ENCODE assay signal across 25 cellular contexts in genomic region chr5:53782620-53783019, GRCh38.
DNase-seq lines count a peak whose midpoint lies in the region; ATAC-seq and TF ChIP-seq lines count a peak whose summit lies in the region.
"Had no signal": no experiment of that assay in that cellular context is flagged by ENCODE, and none has a peak within 500 bp of the region (broad histone marks: within the 10 kb centered on the region; RNA-seq: fewer than 3 reads in every experiment).

No MANE protein-coding gene starts in this region.

- peaks cover 25% of the 10 kb centered on the region for H3K4me1 Mint-ChIP-seq in GM23338
- H3K4me1 Mint-ChIP-seq: stimulated activated memory B cell treated with anti-CD40 and anti-IgM and Interleukin-4, amounts not matched to agents 10 μg/mL and 1 μg/mL and 100 μg/mL, for 72 hours had no signal

- no peak overlapping the region for H3K56ac ChIP-seq in mesendoderm (ENCODE audit: low read length)

- TF ChIP-seq CTCF in GM23338 (conservative IDR thresholded peaks at IDR 0.05; ENCODE audit: low read depth in 2 of 2), result no peak

- H3K9me3 Mint-ChIP-seq in GM23338, result peaks cover under 1% of the 10 kb centered on the region; the same call in 1 of the 3 replicates
- H3K9me3 Mint-ChIP-seq: activated CD4-positive, alpha-beta memory T cell treated with anti-CD3 and anti-CD28 coated beads for 36 hours; stimulated activated memory B cell treated with anti-CD40 and anti-IgM and Interleukin-4, amounts not matched to agents 10 μg/mL and 1 μg/mL and 100 μg/mL, for 72 hours had no signal

- no peak overlapping the region for H4K91ac ChIP-seq in mesenchymal stem cell (ENCODE audit: low read length)

- H3K36me3 ChIP-seq in GM23338 (ENCODE audit: insufficient read depth) (no peaks in the 10 kb centered on the region), mesendoderm (ENCODE audit: control insufficient read depth, insufficient read depth, low read length) (no peaks in the 10 kb centered on the region), mesenchymal stem cell (ENCODE audit: control insufficient read depth in 1 of 2, insufficient read depth in 2 of 2, low read depth in 1 of 2, low read length in 2 of 2) (no peaks in the 10 kb centered on the region)
- H3K36me3 ChIP-seq: heart right ventricle, upper lobe of left lung had no signal

- no peak overlapping the region for H3K4me3 Mint-ChIP-seq in GM23338
- H3K4me3 Mint-ChIP-seq: activated CD4-positive, alpha-beta memory T cell treated with anti-CD3 and anti-CD28 coated beads for 36 hours; stimulated activated memory B cell treated with anti-CD40 and anti-IgM and Interleukin-4, amounts not matched to agents 10 μg/mL and 1 μg/mL and 100 μg/mL, for 72 hours; T-helper 1 cell treated with Interleukin-12 subunit alpha and Interleukin-12 subunit beta and Interleukin-4 antibody, amounts not matched to agents 30 μg/mL and 1 μg/mL, for 36 hours had no signal

- H3K9ac ChIP-seq in mesendoderm (ENCODE audit: low read length) (no peak overlapping the region), mesenchymal stem cell (ENCODE audit: low read length) (no peak overlapping the region)

- H3K23ac ChIP-seq in mesendoderm (ENCODE audit: low read length) (no peak overlapping the region), mesenchymal stem cell (ENCODE audit: low read length in 2 of 2) (no peak overlapping the region)

- H3K79me2 ChIP-seq in GM23338 (replicated peaks; ENCODE audit: insufficient read depth) (no peaks in the 10 kb centered on the region), mesendoderm (ENCODE audit: control insufficient read depth, insufficient read depth, low read length) (no peaks in the 10 kb centered on the region)

- H3K4me2 ChIP-seq in GM23338 (no peak overlapping the region), mesendoderm (ENCODE audit: low read length) (no peak overlapping the region), mesenchymal stem cell (ENCODE audit: low read length, poor library complexity, severe bottlenecking) (no peak overlapping the region)

- peaks cover under 1% of the 10 kb centered on the region; the same call in 1 of the 3 replicates for H3K36me3 Mint-ChIP-seq in GM23338 (ENCODE audit: low read depth)
- H3K36me3 Mint-ChIP-seq: activated CD4-positive, alpha-beta memory T cell treated with anti-CD3 and anti-CD28 coated beads for 36 hours; activated naive CD4-positive, alpha-beta T cell treated with anti-CD3 and anti-CD28 coated beads, Interleukin-2, amount 50 U/mL, for 72 hours; stimulated activated memory B cell treated with anti-CD40 and anti-IgM and Interleukin-4, amounts not matched to agents 10 μg/mL and 1 μg/mL and 100 μg/mL, for 72 hours had no signal

- H3K9me2 ChIP-seq in GM23338 (ENCODE audit: insufficient read depth), result peaks cover 2% of the 10 kb centered on the region; the same call in 1 of the 2 replicates

- H3K27me3 ChIP-seq in GM23338 (ENCODE audit: insufficient read depth) (no peaks in the 10 kb centered on the region), mesendoderm (ENCODE audit: insufficient read depth, low read length, poor library complexity) (no peaks in the 10 kb centered on the region), mesenchymal stem cell (ENCODE audit: control insufficient read depth in 1 of 2, insufficient read depth in 1 of 2, low read length in 2 of 2) (no peaks in the 10 kb centered on the region)
- H3K27me3 ChIP-seq: heart right ventricle, upper lobe of left lung had no signal

- no peaks in the 10 kb centered on the region for H3F3A ChIP-seq in GM23338 (replicated peaks; ENCODE audit: low read depth)

- no peak overlapping the region for H4K8ac ChIP-seq in mesendoderm (ENCODE audit: low read depth, low read length)
- H4K8ac ChIP-seq in mesenchymal stem cell (ENCODE audit: low read length), result no peak overlapping the region

- peaks cover under 1% of the 10 kb centered on the region for H3K9me3 ChIP-seq in mesenchymal stem cell (ENCODE audit: control insufficient read depth, low read length)
- H3K9me3 ChIP-seq: heart right ventricle, upper lobe of left lung had no signal

- no peak for ATAC-seq in GM23338
- ATAC-seq: activated naive CD4-positive, alpha-beta T cell treated with anti-CD3 and anti-CD28 coated beads, Interleukin-2, amount 50 U/mL, for 72 hours; heart right ventricle; left colon; sciatic nerve; stimulated activated memory B cell treated with anti-CD40 and anti-IgM and Interleukin-4, amounts not matched to agents 10 μg/mL and 1 μg/mL and 100 μg/mL, for 72 hours had no signal

- H3K4ac ChIP-seq in mesendoderm (ENCODE audit: low read depth, low read length), result no peak overlapping the region
- no peak overlapping the region for H3K4ac ChIP-seq in mesenchymal stem cell (ENCODE audit: low read depth in 1 of 2, low read length in 2 of 2)

- H2BK12ac ChIP-seq in mesenchymal stem cell (ENCODE audit: low read length in 2 of 2), result no peak overlapping the region

- no peak overlapping the region for H3K14ac ChIP-seq in mesenchymal stem cell (ENCODE audit: low read length in 2 of 2)

- H3K4me1 ChIP-seq in GM23338 (ENCODE audit: insufficient read depth) (peaks cover 7% of the 10 kb centered on the region), mesendoderm (ENCODE audit: control insufficient read depth, low read depth, low read length) (peaks cover 2% of the 10 kb centered on the region), mesenchymal stem cell (ENCODE audit: control insufficient read depth, insufficient read depth, low read depth, low read length) (peaks cover 3% of the 10 kb centered on the region)

- H2BK5ac ChIP-seq in mesendoderm (ENCODE audit: low read length) (no peak overlapping the region), mesenchymal stem cell (ENCODE audit: low read depth, low read length, poor library complexity, severe bottlenecking) (no peak overlapping the region)

- H3K79me1 ChIP-seq in mesendoderm (ENCODE audit: low read length) (no peaks in the 10 kb centered on the region), mesenchymal stem cell (replicated peaks; ENCODE audit: low read length, poor library complexity, severe bottlenecking) (no peaks in the 10 kb centered on the region)

- H2BK15ac ChIP-seq in mesendoderm (replicated peaks; ENCODE audit: low read depth) (no peak overlapping the region), mesenchymal stem cell (ENCODE audit: low read depth, poor library complexity, severe bottlenecking) (no peak overlapping the region)

- no peak overlapping the region for H4K5ac ChIP-seq in mesendoderm (ENCODE audit: low read length)

- H4K20me1 ChIP-seq in GM23338 (replicated peaks; ENCODE audit: insufficient read depth), result no peaks in the 10 kb centered on the region

- peaks cover 5% of the 10 kb centered on the region for H3K27me3 Mint-ChIP-seq in GM23338 (ENCODE audit: insufficient read depth, low read depth, poor library complexity)
- H3K27me3 Mint-ChIP-seq: activated CD4-positive, alpha-beta memory T cell treated with anti-CD3 and anti-CD28 coated beads for 36 hours had no signal

- H2AK5ac ChIP-seq in mesendoderm (ENCODE audit: low read length) (no peak overlapping the region), mesenchymal stem cell (ENCODE audit: low read length, severe bottlenecking) (no peak overlapping the region)

- WGBS in mesendoderm (ENCODE audit: extremely low coverage, insufficient coverage, low lambda C conversion rate), result no CpG with 5 or more reads among the region's 4 CpGs
- WGBS in mesenchymal stem cell, result 100% methylated on average over 3 of the region's 4 CpGs

- H3K4me3 ChIP-seq in GM23338 (no peak overlapping the region), mesendoderm (ENCODE audit: low read length) (no peak overlapping the region), mesenchymal stem cell (ENCODE audit: insufficient read depth in 1 of 2, low read depth in 1 of 2, low read length in 2 of 2) (no peak overlapping the region)
- H3K4me3 ChIP-seq: heart right ventricle, SK-N-MC, upper lobe of left lung had no signal

- H3K27ac ChIP-seq in GM23338 (ENCODE audit: low read depth), result no peak overlapping the region
- H3K27ac ChIP-seq in mesendoderm (ENCODE audit: low read depth, low read length), result no peak overlapping the region
- H3K27ac ChIP-seq in mesenchymal stem cell (ENCODE audit: low read length, poor library complexity, severe bottlenecking), result no peak overlapping the region
- H3K27ac ChIP-seq: heart right ventricle, SK-N-MC, upper lobe of left lung had no signal

- H3K27ac Mint-ChIP-seq in GM23338, result no peak overlapping the region
- H3K27ac Mint-ChIP-seq: activated CD4-positive, alpha-beta memory T cell treated with anti-CD3 and anti-CD28 coated beads for 36 hours; activated naive CD4-positive, alpha-beta T cell treated with anti-CD3 and anti-CD28 coated beads, Interleukin-2, amount 50 U/mL, for 72 hours; stimulated activated memory B cell treated with anti-CD40 and anti-IgM and Interleukin-4, amounts not matched to agents 10 μg/mL and 1 μg/mL and 100 μg/mL, for 72 hours; T-helper 1 cell treated with Interleukin-12 subunit alpha and Interleukin-12 subunit beta and Interleukin-4 antibody, amounts not matched to agents 30 μg/mL and 1 μg/mL, for 36 hours had no signal

- 0 out of 2 replicates have a peak overlapping the region, but pooled peaks have one; percentile 18 for H2AFZ ChIP-seq in GM23338
- no peak overlapping the region for H2AFZ ChIP-seq in mesenchymal stem cell (ENCODE audit: low read depth, low read length)

- H3K18ac ChIP-seq in mesendoderm (ENCODE audit: low read length) (no peak overlapping the region), mesenchymal stem cell (ENCODE audit: low read depth in 1 of 2, low read length in 2 of 2) (no peak overlapping the region)

- DNase-seq in GM23338 (ENCODE audit: low spot score) (no peak), NCI-H2029 (lab: John Stamatoyannopoulos, UW) (peak; percentile 11), NCI-H526 treated with DMSO at 0.1 percent for 48 hours (lab: John Stamatoyannopoulos, UW) (peak; percentile 22), mesendoderm (peak; percentile 67), mesenchymal stem cell (no peak), NCI-H82 (lab: John Stamatoyannopoulos, UW) (no peak)
- no peak for DNase-seq in activated effector memory CD4-positive, alpha-beta T cell treated with Interleukin-2 at 50 U/mL for 16 hours
- DNase-seq: activated CD4-positive, alpha-beta memory T cell treated with anti-CD3 and anti-CD28 coated beads for 36 hours; activated CD4-positive, CD25-positive, alpha-beta regulatory T cell treated with anti-CD3 and anti-CD28 coated beads, Interleukin-2, amount 50 U/mL, for 72 hours; activated CD8-positive, alpha-beta memory T cell treated with anti-CD3 and anti-CD28 coated beads, Interleukin-2, amount 50 U/mL, for 48 hours; DMS53; effector CD4-positive, alpha-beta T cell; GF-D8; heart right ventricle; left colon; NCI-H187; NCI-H69; stimulated activated CD4-positive, alpha-beta T cell treated with anti-CD3 and anti-CD28 coated beads, Interleukin-4, amount 100 ng/mL, for 4 hours; substantia nigra; upper lobe of left lung had no signal

- H2BK120ac ChIP-seq in mesendoderm (ENCODE audit: low read depth, low read length), result no peak overlapping the region
- no peak overlapping the region for H2BK120ac ChIP-seq in mesenchymal stem cell (ENCODE audit: low read depth, low read length)

TF ChIP-seq in GM23338, 12 proteins besides CTCF, POLR2A, EP300 and RAD21 (continues in another document):
- TF ChIP-seq ZNF331 (CRISPR knock-in tag; IDR thresholded peaks at IDR 0.05; ENCODE audit: low read depth) (no peak), STAT1 (IDR thresholded peaks at IDR 0.05; ENCODE audit: unreplicated experiment) (no peak), ZNF114 (CRISPR knock-in tag; IDR thresholded peaks at IDR 0.05) (no peak), EZH2 (IDR thresholded peaks at IDR 0.05; ENCODE audit: low read depth, unreplicated experiment) (no peak)

Comparison
In these comparisons a context has a peak if more than half of its experiments do, and no peak if none do; other contexts are left out.
1. DNase-seq: peak in NCI-H2029 (single experiment), NCI-H526 treated with DMSO at 0.1 percent for 48 hours (single experiment) and mesendoderm (single experiment); none in GM23338 (single experiment), mesenchymal stem cell (single experiment), activated effector memory CD4-positive, alpha-beta T cell treated with Interleukin-2 at 50 U/mL for 16 hours (single experiment) and NCI-H82 (single experiment).